8 cellular contexts compared by ENCODE assay signal in genomic region chr9:125407974-125408900, GRCh38.
DNase-seq lines count a peak whose midpoint lies in the region; ATAC-seq and TF ChIP-seq lines count a peak whose summit lies in the region.

No MANE protein-coding gene starts in this region.

- in situ Hi-C loops in KBM-7 (cut with MboI; ENCODE audit: low pct_unique_long_range_greater_than_20kb, low sequenced_read_pairs), result loop anchor here (25.0 kb wide), 2 partner anchors 829 to 1079 kb away; no protein-coding TSS in a partner anchor

- CTCF ChIA-PET in AG04449 (lab: Yijun Ruan, JAX), result interaction anchor here (0.5 to 3.9 kb wide), 76 partner anchors 9 to 1092 kb away, joined by 3 to 40 read pairs (median 3); partner anchors contain the start of gene MVB12B

- TF ChIP-seq CTCF in AG04449 (IDR thresholded peaks at IDR 0.05; ENCODE audit: insufficient read depth, low read length, missing control alignments) (peak; percentile 93), RWPE2 (IDR thresholded peaks at IDR 0.05; ENCODE audit: poor library complexity, severe bottlenecking) (peak; percentile 92)

- H3K4me1 ChIP-seq in RWPE2 (ENCODE audit: insufficient read depth, poor library complexity, severe bottlenecking), result no peaks in the 10 kb centered on the region

- POLR2A ChIA-PET in AG04449 (lab: Yijun Ruan, JAX), result interaction anchor here (0.7 to 1.1 kb wide), 2 partner anchors 113 to 539 kb away, joined by 3 read pairs; no protein-coding TSS in a partner anchor

- ATAC-seq in GM19023 (IDR thresholded peaks at IDR 0.05; ENCODE audit: unreplicated experiment), result peak; percentile 51
- peak; percentile 83 for ATAC-seq in RWPE2 (ENCODE audit: low read depth)

- H3K4me3 ChIP-seq in AG04449 (ENCODE audit: low read depth, low read length) (peak overlapping the region; percentile 67), RWPE2 (ENCODE audit: severe bottlenecking) (peak overlapping the region; percentile 43)

- H3K9me3 ChIP-seq in RWPE2 (ENCODE audit: severe bottlenecking), result no peaks in the 10 kb centered on the region

- no peaks in the 10 kb centered on the region for H3K27me3 ChIP-seq in RWPE2 (ENCODE audit: insufficient read depth, poor library complexity, severe bottlenecking)

- DNase-seq in AG04449 (ENCODE audit: low read depth, low spot score) (no peak), KBM-7 (peak; percentile 80), RWPE2 (ENCODE audit: low spot score) (no peak), globus pallidus (ENCODE audit: low spot score) (peak; percentile 28), occipital lobe (lab: John Stamatoyannopoulos, UW) (peak; percentile 13), substantia nigra (lab: John Stamatoyannopoulos, UW) (peak in 43 of 49 donors; percentile 6 to 81 (median 49))
- peak; percentile 59 to 72 (median 62) for DNase-seq in activated naive CD4-positive, alpha-beta T cell (lab: John Stamatoyannopoulos, UW)

- H3K36me3 ChIP-seq in RWPE2 (ENCODE audit: low read depth), result no peaks in the 10 kb centered on the region

- H3K27ac ChIP-seq in RWPE2 (ENCODE audit: poor library complexity, severe bottlenecking) (no peak overlapping the region), substantia nigra (ENCODE audit: low read depth, low read length, poor library complexity, severe bottlenecking) (no peak overlapping the region)

Comparison
In these comparisons a context has a peak if more than half of its experiments do, and no peak if none do; other contexts are left out.
1. DNase-seq: peak in KBM-7 (single experiment), activated naive CD4-positive, alpha-beta T cell (4 of 4), globus pallidus (single experiment), occipital lobe (single experiment) and substantia nigra (43 of 49); none in AG04449 (single experiment) and RWPE2 (single experiment).